27 cellular contexts compared by ENCODE assay signal in genomic region chr6:168887621-168888020, GRCh38.
"Had no signal": no experiment of that assay in that cellular context is flagged by ENCODE, and none has a peak within 500 bp of the region (broad histone marks: within the 10 kb centered on the region; RNA-seq: fewer than 3 reads in every experiment).

No MANE protein-coding gene starts in this region.

- H3K4me3 ChIP-seq: ovary, psoas muscle, right lobe of liver, sigmoid colon, stomach, thoracic aorta, thyroid gland, tibial nerve, upper lobe of left lung, vagina had no signal

- H3K4me1 ChIP-seq: psoas muscle, right lobe of liver, thyroid gland, vagina had no signal

- H3K27ac Mint-ChIP-seq: natural killer cell; nephron progenitor cell; stimulated activated effector memory CD8-positive, alpha-beta T cell treated with anti-CD3 and anti-CD28 coated beads, Interleukin-12 subunit alpha, Interleukin-12 subunit beta, amount 100 ng/mL, for 72 hours; stimulated activated naive B cell treated with anti-CD40 and anti-IgM and Interleukin-4, amounts not matched to agents 10 μg/mL and 1 μg/mL and 100 μg/mL, for 72 hours; stimulated activated naive CD8-positive, alpha-beta T cell treated with anti-CD3 and anti-CD28 coated beads, Interleukin-15, Interleukin-2, amounts not matched to agents 100 ng/mL and 50 ng/mL, for 24 hours had no signal

- H3K36me3 ChIP-seq: ovary, right lobe of liver, sigmoid colon, stomach, thoracic aorta, thyroid gland, tibial nerve, upper lobe of left lung, vagina had no signal

- H3K36me3 Mint-ChIP-seq: naive thymus-derived CD4-positive, alpha-beta T cell; natural killer cell; stimulated activated effector memory CD8-positive, alpha-beta T cell treated with anti-CD3 and anti-CD28 coated beads, Interleukin-12 subunit alpha, Interleukin-12 subunit beta, amount 100 ng/mL, for 72 hours; stimulated activated naive B cell treated with anti-CD40 and anti-IgM and Interleukin-4, amounts not matched to agents 10 μg/mL and 1 μg/mL and 100 μg/mL, for 72 hours had no signal

- ATAC-seq: naive thymus-derived CD4-positive, alpha-beta T cell; natural killer cell; psoas muscle; right cardiac atrium; stimulated activated effector memory CD8-positive, alpha-beta T cell treated with anti-CD3 and anti-CD28 coated beads, Interleukin-12 subunit alpha, Interleukin-12 subunit beta, amount 100 ng/mL, for 72 hours; stimulated activated naive B cell treated with anti-CD40 and anti-IgM and Interleukin-4, amounts not matched to agents 10 μg/mL and 1 μg/mL and 100 μg/mL, for 72 hours had no signal

- FAIRE-seq: small intestine, urothelium cell line had no signal

- H3K4me3 Mint-ChIP-seq: naive thymus-derived CD4-positive, alpha-beta T cell; natural killer cell; nephron progenitor cell; neural crest cell; stimulated activated effector memory CD8-positive, alpha-beta T cell treated with anti-CD3 and anti-CD28 coated beads, Interleukin-12 subunit alpha, Interleukin-12 subunit beta, amount 100 ng/mL, for 72 hours; stimulated activated naive B cell treated with anti-CD40 and anti-IgM and Interleukin-4, amounts not matched to agents 10 μg/mL and 1 μg/mL and 100 μg/mL, for 72 hours; stimulated activated naive CD8-positive, alpha-beta T cell treated with anti-CD3 and anti-CD28 coated beads, Interleukin-15, Interleukin-2, amounts not matched to agents 100 ng/mL and 50 ng/mL, for 24 hours had no signal

- DNase-seq: naive thymus-derived CD4-positive, alpha-beta T cell; natural killer cell; nephron progenitor cell; occipital lobe; ovary; psoas muscle; right lobe of liver; sigmoid colon; small intestine; stimulated activated CD4-positive, alpha-beta T cell treated with anti-CD3 and anti-CD28 coated beads, Interleukin-15, amount 100 ng/mL, for 24 hours; stimulated activated CD4-positive, alpha-beta T cell treated with anti-CD3 and anti-CD28 coated beads, Interleukin-2, amount 100 ng/mL, for 24 hours; stimulated activated CD4-positive, alpha-beta T cell treated with anti-CD3 and anti-CD28 coated beads, Interleukin-2, amount 100 ng/mL, for 48 hours; stimulated activated CD4-positive, alpha-beta T cell treated with anti-CD3 and anti-CD28 coated beads, Interleukin-4, amount 100 ng/mL, for 24 hours; stimulated activated naive B cell treated with anti-CD40 and anti-IgM and Interleukin-4, amounts not matched to agents 10 μg/mL and 1 μg/mL and 100 μg/mL, for 72 hours; stimulated activated naive CD4-positive, alpha-beta T cell treated with Interleukin-2 at 50 U/mL for 16 hours; stomach; thyroid gland; trophoblast cell; upper lobe of left lung had no signal

- H3K9me3 Mint-ChIP-seq: natural killer cell; neural crest cell; stimulated activated effector memory CD8-positive, alpha-beta T cell treated with anti-CD3 and anti-CD28 coated beads, Interleukin-12 subunit alpha, Interleukin-12 subunit beta, amount 100 ng/mL, for 72 hours; stimulated activated naive B cell treated with anti-CD40 and anti-IgM and Interleukin-4, amounts not matched to agents 10 μg/mL and 1 μg/mL and 100 μg/mL, for 72 hours; stimulated activated naive CD8-positive, alpha-beta T cell treated with anti-CD3 and anti-CD28 coated beads, Interleukin-15, Interleukin-2, amounts not matched to agents 100 ng/mL and 50 ng/mL, for 24 hours had no signal

- H3K9me3 ChIP-seq: ovary, psoas muscle, right lobe of liver, sigmoid colon, stomach, thoracic aorta, thyroid gland, tibial nerve, upper lobe of left lung, vagina had no signal

- H3K27ac ChIP-seq: ovary, psoas muscle, right lobe of liver, sigmoid colon, stomach, thoracic aorta, thyroid gland, tibial nerve, upper lobe of left lung, vagina had no signal

- H3K27me3 ChIP-seq: ovary, right lobe of liver, sigmoid colon, thyroid gland, upper lobe of left lung, vagina had no signal
